15 cellular contexts compared by ENCODE assay signal in genomic region chr22:47044722-47045545, GRCh38.
DNase-seq lines count a peak whose midpoint lies in the region; ATAC-seq and TF ChIP-seq lines count a peak whose summit lies in the region.
"Had no signal": no experiment of that assay in that cellular context is flagged by ENCODE, and none has a peak within 500 bp of the region (broad histone marks: within the 10 kb centered on the region; RNA-seq: fewer than 3 reads in every experiment).

No MANE protein-coding gene starts in this region.

- no peak for TF ChIP-seq POLR2A in Peyer's patch (IDR thresholded peaks at IDR 0.05)

- no peak for DNase-seq in CD8-positive, alpha-beta T cell
- DNase-seq in Peyer's patch (peak in 1 of 3 donors; percentile 50), glutamatergic neuron (peak; percentile 3), osteoblast (ENCODE audit: insufficient read length, low spot score, missing footprints) (peak; percentile 44), NCI-H2196 (lab: John Stamatoyannopoulos, UW; ENCODE audit: unreplicated experiment) (no peak), caudate nucleus (lab: John Stamatoyannopoulos, UW) (no peak), SK-N-DZ (ENCODE audit: low spot score) (no peak)
- DNase-seq: activated B cell treated with CpG ODN at 0.5 μM for 24 hours; activated effector memory CD4-positive, alpha-beta T cell treated with Interleukin-2 at 50 U/mL for 16 hours; amygdala; effector memory CD8-positive, alpha-beta T cell; hypothalamus; NCI-H1930; stimulated activated CD4-positive, alpha-beta T cell treated with anti-CD3 and anti-CD28 coated beads, Interleukin-4, amount 100 ng/mL, for 4 hours had no signal

- CTCF ChIA-PET in CD8-positive, alpha-beta T cell (lab: Charles Lee): no interaction called here

- no peaks in the 10 kb centered on the region for H3K27me3 Mint-ChIP-seq in CD8-positive, alpha-beta T cell (ENCODE audit: low read depth)
- H3K27me3 Mint-ChIP-seq in glutamatergic neuron (ENCODE audit: unreplicated experiment): peaks cover 11% of the 10 kb centered on the region
- H3K27me3 Mint-ChIP-seq: activated B cell treated with CpG ODN at 0.5 μM for 24 hours; effector memory CD8-positive, alpha-beta T cell had no signal

- POLR2A ChIA-PET in CD8-positive, alpha-beta T cell (lab: Charles Lee): no interaction called here

- peak overlapping the region; percentile 19 for H3K4me2 ChIP-seq in osteoblast (ENCODE audit: insufficient read depth, low read length)

- H3K27me3 ChIP-seq in CD8-positive, alpha-beta T cell (ENCODE audit: insufficient read depth, low read length): no peaks in the 10 kb centered on the region
- no peaks in the 10 kb centered on the region for H3K27me3 ChIP-seq in Peyer's patch
- no peaks in the 10 kb centered on the region for H3K27me3 ChIP-seq in osteoblast (ENCODE audit: insufficient read depth, low read length)

- H3K27ac ChIP-seq in CD8-positive, alpha-beta T cell (ENCODE audit: low read depth, low read length): no peak overlapping the region
- H3K27ac ChIP-seq in Peyer's patch (peak overlapping the region in 3 of 4 donors; percentile 58 to 88 (median 81)), osteoblast (ENCODE audit: low read depth, low read length) (no peak overlapping the region), caudate nucleus (ENCODE audit: low read depth, low read length) (no peak overlapping the region)

- ATAC-seq in CD8-positive, alpha-beta T cell: no peak
- ATAC-seq: effector memory CD8-positive, alpha-beta T cell had no signal

- H3K36me3 ChIP-seq in CD8-positive, alpha-beta T cell (ENCODE audit: insufficient read depth, low read length): no peaks in the 10 kb centered on the region
- H3K36me3 ChIP-seq in Peyer's patch: no peaks in the 10 kb centered on the region
- no peaks in the 10 kb centered on the region for H3K36me3 ChIP-seq in osteoblast (ENCODE audit: insufficient read depth, low read length)
- H3K36me3 ChIP-seq: HAP-1 had no signal

- intact Hi-C loops in CD8-positive, alpha-beta T cell (cut with DNase I, micrococcal nuclease): no loop called here

- peaks cover 25% of the 10 kb centered on the region for H4K20me1 ChIP-seq in osteoblast (ENCODE audit: insufficient read depth, low read length)

- no peak overlapping the region for H3K4me3 ChIP-seq in CD8-positive, alpha-beta T cell (ENCODE audit: low read depth, low read length)
- no peak overlapping the region for H3K4me3 ChIP-seq in Peyer's patch
- H3K4me3 ChIP-seq in osteoblast (ENCODE audit: insufficient read depth, low read length): no peak overlapping the region
- H3K4me3 ChIP-seq: HAP-1 had no signal

- H3K4me3 Mint-ChIP-seq in CD8-positive, alpha-beta T cell: no peak overlapping the region
- H3K4me3 Mint-ChIP-seq in glutamatergic neuron (ENCODE audit: unreplicated experiment): no peak overlapping the region
- H3K4me3 Mint-ChIP-seq: activated B cell treated with CpG ODN at 0.5 μM for 24 hours; effector memory CD8-positive, alpha-beta T cell had no signal

- no peaks in the 10 kb centered on the region for H3K9me3 ChIP-seq in CD8-positive, alpha-beta T cell (ENCODE audit: low read length)
- H3K9me3 ChIP-seq in Peyer's patch (no peaks in the 10 kb centered on the region), osteoblast (ENCODE audit: low read depth, low read length) (no peaks in the 10 kb centered on the region)
- H3K9me3 ChIP-seq: HAP-1 had no signal

- no peaks in the 10 kb centered on the region for H3K9me3 Mint-ChIP-seq in CD8-positive, alpha-beta T cell
- H3K9me3 Mint-ChIP-seq in glutamatergic neuron (ENCODE audit: unreplicated experiment): peaks cover 15% of the 10 kb centered on the region
- H3K9me3 Mint-ChIP-seq: activated B cell treated with CpG ODN at 0.5 μM for 24 hours; effector memory CD8-positive, alpha-beta T cell had no signal

- peaks cover 46% of the 10 kb centered on the region for H3K4me1 Mint-ChIP-seq in CD8-positive, alpha-beta T cell (ENCODE audit: low read depth)
- H3K4me1 Mint-ChIP-seq in glutamatergic neuron (ENCODE audit: low read depth, unreplicated experiment): peaks cover 14% of the 10 kb centered on the region

- H3K27ac Mint-ChIP-seq in CD8-positive, alpha-beta T cell: peak overlapping the region; percentile 77
- no peak overlapping the region for H3K27ac Mint-ChIP-seq in glutamatergic neuron (ENCODE audit: unreplicated experiment)
- H3K27ac Mint-ChIP-seq: activated B cell treated with CpG ODN at 0.5 μM for 24 hours had no signal

- peaks cover 9% of the 10 kb centered on the region for H3K36me3 Mint-ChIP-seq in CD8-positive, alpha-beta T cell
- no peaks in the 10 kb centered on the region for H3K36me3 Mint-ChIP-seq in glutamatergic neuron (ENCODE audit: unreplicated experiment)

- no peaks in the 10 kb centered on the region for H3K4me1 ChIP-seq in CD8-positive, alpha-beta T cell (ENCODE audit: insufficient read depth, low read length)
- H3K4me1 ChIP-seq in Peyer's patch: peaks cover 0 to 49% (median 2%) of the 10 kb centered on the region in 4 donors
- peaks cover 3% of the 10 kb centered on the region for H3K4me1 ChIP-seq in osteoblast (ENCODE audit: insufficient read depth, low read length)
- H3K4me1 ChIP-seq: HAP-1 had no signal

- no peak for TF ChIP-seq CTCF in CD8-positive, alpha-beta T cell (IDR thresholded peaks at IDR 0.05)
- TF ChIP-seq CTCF in Peyer's patch (IDR thresholded peaks at IDR 0.05) (peak in 1 of 6 experiments; percentile 15), glutamatergic neuron (IDR thresholded peaks at IDR 0.05; ENCODE audit: partially characterized antibody, unreplicated experiment) (no peak), osteoblast (IDR thresholded peaks at IDR 0.05; ENCODE audit: extremely low read depth, low read depth, low read length) (no peak)

- no peak overlapping the region for H2AFZ ChIP-seq in osteoblast (ENCODE audit: low read length)

- no peaks in the 10 kb centered on the region for H3K79me2 ChIP-seq in osteoblast (ENCODE audit: insufficient read depth, low read length)

Comparison
In these comparisons a context has a peak if more than half of its experiments do, and no peak if none do; other contexts are left out.
1. DNase-seq: peak in glutamatergic neuron (single experiment) and osteoblast (single experiment); none in CD8-positive, alpha-beta T cell (0 of 7), NCI-H2196 (single experiment), caudate nucleus (0 of 61) and SK-N-DZ (single experiment).
2. H3K27ac ChIP-seq: peak in Peyer's patch (3 of 4); none in CD8-positive, alpha-beta T cell (single experiment), osteoblast (single experiment) and caudate nucleus (single experiment).